31 cellular contexts compared by ENCODE assay signal in genomic region chr7:150950496-150951180, GRCh38. TPM values are rescaled to one million over a fixed set of nuclear protein-coding genes. Genes with fewer than 3 reads are reported as not detected.
DNase-seq lines count a peak whose midpoint lies in the region; ATAC-seq and TF ChIP-seq lines count a peak whose summit lies in the region.
"Had no signal": no experiment of that assay in that cellular context is flagged by ENCODE, and none has a peak within 500 bp of the region (broad histone marks: within the 10 kb centered on the region; RNA-seq: fewer than 3 reads in every experiment).

No MANE protein-coding gene starts in this region.

- H3F3A ChIP-seq in PC-9 (ENCODE audit: insufficient read depth, low read depth): no peaks in the 10 kb centered on the region

- no peak for TF ChIP-seq CTCF in heart left ventricle (IDR thresholded peaks at IDR 0.05)
- TF ChIP-seq CTCF in endodermal cell (conservative IDR thresholded peaks at IDR 0.05): no peak
- TF ChIP-seq CTCF in PC-9 (conservative IDR thresholded peaks at IDR 0.05): no peak

- no peak overlapping the region for H4K8ac ChIP-seq in neuronal stem cell (ENCODE audit: low read depth, low read length)

- TF ChIP-seq POLR2A in heart left ventricle (IDR thresholded peaks at IDR 0.05): no peak

- H3K9me3 Mint-ChIP-seq in endodermal cell: no peaks in the 10 kb centered on the region
- H3K9me3 Mint-ChIP-seq in activated T-helper 17 cell treated with anti-CD3 and anti-CD28 coated beads, Interleukin-2, amount 50 U/mL, for 72 hours: no peaks in the 10 kb centered on the region
- H3K9me3 Mint-ChIP-seq: activated CD4-positive, alpha-beta T cell treated with anti-CD3 and anti-CD28 coated beads, Interleukin-2, amount 10 ng/mL, durations not matched to agents 24 days and 14 days; activated naive CD8-positive, alpha-beta T cell treated with anti-CD3 and anti-CD28 coated beads, Interleukin-2, amount 50 U/mL, for 24 hours; natural killer cell treated with Interleukin-12 subunit alpha and Interleukin-12 subunit beta and Interleukin-15 and Interleukin-18, amount 100 ng/mL, for 72 hours had no signal

- peaks cover 0 to 22% (median 0%) of the 10 kb centered on the region in 9 donors for H3K27me3 ChIP-seq in heart left ventricle
- peaks cover 5% of the 10 kb centered on the region for H3K27me3 ChIP-seq in endodermal cell (ENCODE audit: control insufficient read depth, insufficient read depth, low read length, poor library complexity, severe bottlenecking)
- H3K27me3 ChIP-seq in neuronal stem cell (ENCODE audit: control insufficient read depth in 3 of 3, insufficient read depth in 3 of 3, low read depth in 1 of 3, low read length in 3 of 3): peaks cover 0 to 6% (median 0%) of the 10 kb centered on the region in 3 experiments
- H3K27me3 ChIP-seq in PC-9 (ENCODE audit: insufficient read depth, low read depth): peaks cover 88% of the 10 kb centered on the region

- no peaks in the 10 kb centered on the region for H3K36me3 Mint-ChIP-seq in endodermal cell (ENCODE audit: low read depth)
- no peaks in the 10 kb centered on the region for H3K36me3 Mint-ChIP-seq in activated T-helper 17 cell treated with anti-CD3 and anti-CD28 coated beads, Interleukin-2, amount 50 U/mL, for 72 hours (ENCODE audit: low read depth)
- H3K36me3 Mint-ChIP-seq: natural killer cell treated with Interleukin-12 subunit alpha and Interleukin-12 subunit beta and Interleukin-15 and Interleukin-18, amount 100 ng/mL, for 72 hours had no signal

- no peak overlapping the region for H3K14ac ChIP-seq in neuronal stem cell (ENCODE audit: low read length)

- POLR2A ChIA-PET in PC-9 (lab: Charles Lee; ENCODE audit: unreplicated experiment): no interaction called here

- H3K4me1 Mint-ChIP-seq in endodermal cell: peaks cover 12% of the 10 kb centered on the region
- H3K4me1 Mint-ChIP-seq in activated T-helper 17 cell treated with anti-CD3 and anti-CD28 coated beads, Interleukin-2, amount 50 U/mL, for 72 hours: no peaks in the 10 kb centered on the region
- H3K4me1 Mint-ChIP-seq: activated CD4-positive, alpha-beta T cell treated with anti-CD3 and anti-CD28 coated beads, Interleukin-2, amount 10 ng/mL, durations not matched to agents 24 days and 14 days; activated naive CD8-positive, alpha-beta T cell treated with anti-CD3 and anti-CD28 coated beads, Interleukin-2, amount 50 U/mL, for 24 hours had no signal

- H3K79me2 ChIP-seq in PC-9 (ENCODE audit: low read depth): no peaks in the 10 kb centered on the region

- H3K27ac Mint-ChIP-seq in endodermal cell: no peak overlapping the region
- no peak overlapping the region for H3K27ac Mint-ChIP-seq in activated T-helper 17 cell treated with anti-CD3 and anti-CD28 coated beads, Interleukin-2, amount 50 U/mL, for 72 hours
- H3K27ac Mint-ChIP-seq: activated CD4-positive, alpha-beta T cell treated with anti-CD3 and anti-CD28 coated beads, Interleukin-2, amount 10 ng/mL, durations not matched to agents 24 days and 14 days; activated naive CD8-positive, alpha-beta T cell treated with anti-CD3 and anti-CD28 coated beads, Interleukin-2, amount 50 U/mL, for 24 hours; natural killer cell treated with Interleukin-12 subunit alpha and Interleukin-12 subunit beta and Interleukin-15 and Interleukin-18, amount 100 ng/mL, for 72 hours had no signal

- H4K91ac ChIP-seq in neuronal stem cell (ENCODE audit: low read depth, low read length, poor library complexity): no peak overlapping the region

- BruUV-seq in PC-9 (replicated peaks; lab: Mats Ljungman, UMichigan): no TSS peak

- H3K4ac ChIP-seq in neuronal stem cell (ENCODE audit: low read length): no peak overlapping the region

- H2BK5ac ChIP-seq in neuronal stem cell (ENCODE audit: low read length): no peak overlapping the region

- no peak overlapping the region for H2BK15ac ChIP-seq in neuronal stem cell (ENCODE audit: low read length)

- H3K18ac ChIP-seq in neuronal stem cell (ENCODE audit: low read length): no peak overlapping the region

- CTCF ChIA-PET in PC-9 (lab: Charles Lee): interaction anchor here (0.6 kb wide), 1 partner anchor 10 kb away, joined by 3 read pairs; no protein-coding TSS in a partner anchor

- no peak overlapping the region for H2AFZ ChIP-seq in neuronal stem cell (ENCODE audit: low read length)
- no peak overlapping the region for H2AFZ ChIP-seq in PC-9

- H3K9ac ChIP-seq in endodermal cell (ENCODE audit: extremely low read depth, low read length, poor library complexity, severe bottlenecking) (no peak overlapping the region), neuronal stem cell (ENCODE audit: low read depth, low read length, poor library complexity) (no peak overlapping the region)

- no peak overlapping the region for H2BK12ac ChIP-seq in neuronal stem cell (ENCODE audit: low read length)

- H3K4me1 ChIP-seq in heart left ventricle (peaks cover 0 to 59% (median 10%) of the 10 kb centered on the region in 12 donors), endodermal cell (ENCODE audit: control insufficient read depth, insufficient read depth, low read length) (no peaks in the 10 kb centered on the region), neuronal stem cell (ENCODE audit: control insufficient read depth in 2 of 2, insufficient read depth in 1 of 2, low read depth in 1 of 2, low read length in 2 of 2) (peaks cover 21 to 33% of the 10 kb centered on the region in 2 donors), PC-9 (replicated peaks; ENCODE audit: insufficient read depth) (no peaks in the 10 kb centered on the region)

- ATAC-seq in heart left ventricle (no peak), left ventricle myocardium superior (no peak)
- ATAC-seq in activated T-helper 17 cell treated with anti-CD3 and anti-CD28 coated beads, Interleukin-2, amount 50 U/mL, for 72 hours (replicated peaks): no peak
- ATAC-seq: activated naive CD8-positive, alpha-beta T cell treated with anti-CD3 and anti-CD28 coated beads, Interleukin-2, amount 50 U/mL, for 24 hours; natural killer cell treated with Interleukin-12 subunit alpha and Interleukin-12 subunit beta and Interleukin-15 and Interleukin-18, amount 100 ng/mL, for 72 hours; PC-3 had no signal

- H3K79me1 ChIP-seq in neuronal stem cell (ENCODE audit: low read depth, low read length): peaks cover 6% of the 10 kb centered on the region

- peak overlapping the region; percentile 90 for H2AK5ac ChIP-seq in neuronal stem cell (ENCODE audit: low read depth, low read length)

- peaks cover 9% of the 10 kb centered on the region for H3K27me3 Mint-ChIP-seq in endodermal cell (ENCODE audit: insufficient read depth)
- H3K27me3 Mint-ChIP-seq in activated T-helper 17 cell treated with anti-CD3 and anti-CD28 coated beads, Interleukin-2, amount 50 U/mL, for 72 hours: no peaks in the 10 kb centered on the region

- H3K27ac ChIP-seq in heart left ventricle (peak overlapping the region in 1 of 12 donors; percentile 31), endodermal cell (ENCODE audit: low read depth, low read length) (no peak overlapping the region), neuronal stem cell (replicated peaks; ENCODE audit: low read length) (no peak overlapping the region), PC-9 (no peak overlapping the region)
- H3K27ac ChIP-seq: WERI-Rb-1 had no signal

- H3K36me3 ChIP-seq in heart left ventricle (peaks cover 0 to 13% (median 0%) of the 10 kb centered on the region in 9 donors), endodermal cell (ENCODE audit: control insufficient read depth, insufficient read depth, low read length) (no peaks in the 10 kb centered on the region), neuronal stem cell (replicated peaks in 1 of 2; ENCODE audit: control insufficient read depth in 2 of 2, insufficient read depth in 2 of 2, low read length in 2 of 2) (no peaks in the 10 kb centered on the region), PC-9 (ENCODE audit: low read depth) (no peaks in the 10 kb centered on the region)

- no peak overlapping the region for H3K4me3 Mint-ChIP-seq in endodermal cell
- no peak overlapping the region for H3K4me3 Mint-ChIP-seq in activated T-helper 17 cell treated with anti-CD3 and anti-CD28 coated beads, Interleukin-2, amount 50 U/mL, for 72 hours
- H3K4me3 Mint-ChIP-seq: activated CD4-positive, alpha-beta T cell treated with anti-CD3 and anti-CD28 coated beads, Interleukin-2, amount 10 ng/mL, durations not matched to agents 24 days and 14 days; activated naive CD8-positive, alpha-beta T cell treated with anti-CD3 and anti-CD28 coated beads, Interleukin-2, amount 50 U/mL, for 24 hours; natural killer cell treated with Interleukin-12 subunit alpha and Interleukin-12 subunit beta and Interleukin-15 and Interleukin-18, amount 100 ng/mL, for 72 hours had no signal

- no peak overlapping the region for H2BK120ac ChIP-seq in neuronal stem cell (ENCODE audit: low read depth, low read length)

- H3K4me2 ChIP-seq in neuronal stem cell (ENCODE audit: insufficient read depth, low read length, poor library complexity, severe bottlenecking) (no peak overlapping the region), PC-9 (no peak overlapping the region)

- peak in 4 of 5 donors; percentile 4 to 54 (median 18) for DNase-seq in heart left ventricle
- DNase-seq in left ventricle myocardium superior: no peak
- peak; percentile 35 for DNase-seq in endodermal cell
- no peak for DNase-seq in neuronal stem cell (ENCODE audit: low spot score)
- DNase-seq in NCI-H2081 (lab: John Stamatoyannopoulos, UW): no peak
- no peak for DNase-seq in PC-9
- DNase-seq: activated CD4-positive, alpha-beta T cell treated with anti-CD3 and anti-CD28 coated beads, Interleukin-2, amount 10 ng/mL, durations not matched to agents 24 days and 14 days; activated CD8-positive, alpha-beta memory T cell treated with anti-CD3 and anti-CD28 coated beads for 24 hours; activated gamma-delta T cell treated with Interleukin-2 at 50 U/mL for 16 hours; activated naive CD8-positive, alpha-beta T cell treated with anti-CD3 and anti-CD28 coated beads, Interleukin-2, amount 50 U/mL, for 24 hours; activated T-cell treated with anti-CD3 and anti-CD28 coated beads for 4 hours; central memory CD4-positive, alpha-beta T cell; DMS 273 treated with DMSO at 0.1 percent for 48 hours; EL; islet precursor cell; Karpas-422; NCI-H1417; NCI-H2029 treated with DMSO at 0.1 percent for 48 hours; NCI-H2227 treated with DMSO at 0.1 percent for 48 hours; NCI-H526; PC-3; retina; SIG-M5; small intestine; stimulated activated naive CD4-positive, alpha-beta T cell treated with Interleukin-2 at 50 U/mL for 16 hours; T1000 had no signal

- H3K4me3 ChIP-seq in heart left ventricle (no peak overlapping the region), endodermal cell (ENCODE audit: low read length) (no peak overlapping the region), neuronal stem cell (ENCODE audit: low read length in 2 of 2) (peak overlapping the region in 1 of 2 donors; percentile 40), PC-9 (no peak overlapping the region)

- intact Hi-C loops in heart left ventricle (cut with DNase I): loop anchor here in 2 of 10 donors (10.0 kb wide), 1 partner anchor 46 kb away; no protein-coding TSS in a partner anchor
- intact Hi-C loops in left ventricle myocardium superior (cut with micrococcal nuclease): no loop called here
- intact Hi-C loops in PC-9 (cut with micrococcal nuclease; ENCODE audit: unreplicated experiment): no loop called here

- H3K9me3 ChIP-seq in heart left ventricle: no peaks in the 10 kb centered on the region
- no peaks in the 10 kb centered on the region for H3K9me3 ChIP-seq in endodermal cell (ENCODE audit: control insufficient read depth, low read length)
- no peaks in the 10 kb centered on the region for H3K9me3 ChIP-seq in neuronal stem cell (replicated peaks in 1 of 2; ENCODE audit: control insufficient read depth in 2 of 2, insufficient read depth in 1 of 2, low read depth in 1 of 2, low read length in 2 of 2)
- H3K9me3 ChIP-seq in PC-9 (ENCODE audit: insufficient read depth, low read depth): no peaks in the 10 kb centered on the region

- 93 to 95% (median 94%) methylated on average over 23 to 27 of the region's 27 CpGs for WGBS in heart left ventricle, 4 donors
- 92 to 97% methylated on average over 23 to 27 of the region's 27 CpGs for WGBS in endodermal cell (ENCODE audit: insufficient coverage in 1 of 2, insufficient read length in 1 of 2), 2 experiments
- WGBS in neuronal stem cell (ENCODE audit: extremely low coverage in 2 of 2, insufficient read length in 2 of 2, insufficient replicate concordance in 1 of 2), 2 donors: no CpG with 5 or more reads among the region's 27 CpGs

- H3K23ac ChIP-seq in neuronal stem cell (ENCODE audit: low read depth, low read length, poor library complexity): peak overlapping the region; percentile 58

- H4K20me1 ChIP-seq in PC-9 (ENCODE audit: insufficient read depth): no peaks in the 10 kb centered on the region

- no peaks in the 10 kb centered on the region for H3K9me2 ChIP-seq in PC-9 (ENCODE audit: insufficient read depth)

RNA-seq across cellular contexts. Expression of gene KCNH2, which starts 27.5 kb away (rescaled TPM):
- 100 to 1,000 TPM in 5 of 9 donors, 10 to 100 TPM in 4; 58.1 to 185 (median 104) TPM for total RNA-seq in heart left ventricle
- 100 to 1,000 TPM in 1 of 2 donors, 10 to 100 TPM in 1; 59.8 to 154 TPM for polyA plus RNA-seq in heart left ventricle
- total RNA-seq in left ventricle myocardium superior: 107 TPM
- 1 to 10 TPM; 1.1 to 1.9 TPM for total RNA-seq in endodermal cell
- polyA plus RNA-seq in endodermal cell (2013, experiment 1 of 2): 19.3 TPM
- 17.8 TPM for polyA plus RNA-seq in endodermal cell (2013, experiment 2 of 2)
- polyA plus RNA-seq in neuronal stem cell (2013, experiment 1 of 2): 9.1 TPM
- 9.1 TPM for polyA plus RNA-seq in neuronal stem cell (2013, experiment 2 of 2)
- total RNA-seq in PC-9 (2021): 1.5 and 1.6 TPM in 2 replicates
- under 1 TPM; 0.32 to 0.77 TPM for total RNA-seq in activated T-helper 17 cell treated with anti-CD3 and anti-CD28 coated beads, Interleukin-2, amount 50 U/mL, for 72 hours
- total RNA-seq: lung microvascular endothelial cell, osteocyte had no signal

RNA-seq across cellular contexts. Expression of gene NOS3, which starts 40.2 kb away (rescaled TPM):
- total RNA-seq in heart left ventricle: 10 to 100 TPM in 7 of 9 donors, 1 to 10 TPM in 2; 9.4 to 49.4 (median 17.3) TPM
- 10 to 100 TPM in 1 of 2 donors, 1 to 10 TPM in 1; 8.9 to 20.5 TPM for polyA plus RNA-seq in heart left ventricle
- 10.9 TPM for total RNA-seq in left ventricle myocardium superior
- 1 to 10 TPM; 2.3 to 9.1 TPM for total RNA-seq in endodermal cell
- polyA plus RNA-seq in endodermal cell (2013, experiment 1 of 2): 4.0 TPM
- polyA plus RNA-seq in endodermal cell (2013, experiment 2 of 2): 4.1 TPM
- polyA plus RNA-seq in neuronal stem cell (2013, experiment 1 of 2): 5.4 TPM
- 5.6 TPM for polyA plus RNA-seq in neuronal stem cell (2013, experiment 2 of 2)
- 1.8 and 3.2 TPM in 2 replicates for total RNA-seq in PC-9 (2021)
- total RNA-seq in activated T-helper 17 cell treated with anti-CD3 and anti-CD28 coated beads, Interleukin-2, amount 50 U/mL, for 72 hours: 10 to 100 TPM in 1 of 2 donors, 1 to 10 TPM in 1; 8.0 to 12.1 TPM

Comparison
In these comparisons a context has a peak if more than half of its experiments do, and no peak if none do; other contexts are left out.
1. DNase-seq: peak in heart left ventricle (4 of 5) and endodermal cell (single experiment); none in left ventricle myocardium superior (single experiment), neuronal stem cell (single experiment), NCI-H2081 (0 of 2) and PC-9 (0 of 2).
2. RNA of gene KCNH2, which starts 27.5 kb away (total RNA-seq): 107 TPM in left ventricle myocardium superior (single experiment) and 58.1 to 185 TPM in heart left ventricle; 1.1 to 1.9 TPM in endodermal cell, 1.5 to 1.6 TPM in PC-9 and 0.32 to 0.77 TPM in activated T-helper 17 cell treated with anti-CD3 and anti-CD28 coated beads, Interleukin-2, amount 50 U/mL, for 72 hours; every median in the first group is over 10 times any median in the second.